15 cellular contexts compared by ENCODE assay signal in the genomic region with DNA sequence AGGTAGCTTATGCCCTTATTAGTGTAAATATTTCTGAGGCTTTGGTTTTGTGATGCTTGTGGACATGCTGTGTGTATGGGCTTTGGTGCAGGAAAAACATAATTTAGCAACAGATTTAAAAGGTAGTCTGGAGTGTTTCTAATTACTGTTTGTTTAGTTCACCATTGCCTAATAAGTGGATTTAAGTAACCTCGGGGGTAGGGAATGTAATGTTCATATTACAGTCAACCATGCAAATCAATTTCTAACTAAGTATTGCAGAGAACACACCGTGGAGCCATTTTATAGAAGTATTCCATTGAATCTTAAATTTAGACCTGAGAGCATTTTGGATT. TPM values are rescaled to one million over a fixed set of nuclear protein-coding genes. Genes with fewer than 3 reads are reported as not detected.
DNase-seq lines count a peak whose midpoint lies in the region; ATAC-seq and TF ChIP-seq lines count a peak whose summit lies in the region.
"Had no signal": no experiment of that assay in that cellular context is flagged by ENCODE, and none has a peak within 500 bp of the region (broad histone marks: within the 10 kb centered on the region; RNA-seq: fewer than 3 reads in every experiment).

No MANE protein-coding gene starts in this region.

- H3K4me3 ChIP-seq in Caco-2 (ENCODE audit: low read depth, low read length), result no peak overlapping the region
- no peak overlapping the region for H3K4me3 ChIP-seq in SJSA1
- no peak overlapping the region for H3K4me3 ChIP-seq in right cardiac atrium (ENCODE audit: low read length)
- H3K4me3 ChIP-seq in sigmoid colon, result no peak overlapping the region
- H3K4me3 ChIP-seq: prostate gland had no signal

- H3K9me3 ChIP-seq in Caco-2 (no peaks in the 10 kb centered on the region), SJSA1 (replicated peaks) (no peaks in the 10 kb centered on the region), right cardiac atrium (ENCODE audit: control insufficient read depth, low read length) (no peaks in the 10 kb centered on the region), sigmoid colon (no peaks in the 10 kb centered on the region)
- H3K9me3 ChIP-seq: prostate gland had no signal

- CTCF ChIA-PET in Caco-2 (lab: Charles Lee), result interaction anchor here (0.6 to 1.5 kb wide), 3 partner anchors 11 to 119 kb away, joined by 3 to 7 read pairs (median 5); no protein-coding TSS in a partner anchor

- no peak for ATAC-seq in right cardiac atrium
- ATAC-seq in GM21423 (IDR thresholded peaks at IDR 0.05; ENCODE audit: unreplicated experiment), result no peak
- ATAC-seq: stimulated activated naive CD8-positive, alpha-beta T cell treated with anti-CD3 and anti-CD28 coated beads, Interleukin-15, Interleukin-2, amounts not matched to agents 100 U/mL and 50 U/mL, for 24 hours had no signal

- peaks cover 43% of the 10 kb centered on the region for H3K4me1 Mint-ChIP-seq in Caco-2 (ENCODE audit: low read depth, unreplicated experiment)

- H3K4me3 Mint-ChIP-seq in Caco-2 (ENCODE audit: unreplicated experiment), result no peak overlapping the region
- H3K4me3 Mint-ChIP-seq: activated T-helper 1 cell treated with anti-CD3 and anti-CD28 coated beads, Interleukin-12 subunit alpha, Interleukin-12 subunit beta, Interleukin-2, Interleukin-4 antibody, amounts not matched to agents 30 ng/mL and 10 ng/mL and 1 ng/mL, durations not matched to agents 14 hours and 24 hours and 36 hours; CD4-positive, CD25-positive, alpha-beta regulatory T cell had no signal

- peaks cover 62% of the 10 kb centered on the region for H3K4me1 ChIP-seq in Caco-2
- H3K4me1 ChIP-seq in SJSA1 (replicated peaks), result peaks cover 35% of the 10 kb centered on the region
- H3K4me1 ChIP-seq in right cardiac atrium (ENCODE audit: control insufficient read depth, insufficient read depth, low read length), result peaks cover 11% of the 10 kb centered on the region
- H3K4me1 ChIP-seq in sigmoid colon, result peaks cover 0 to 64% (median 52%) of the 10 kb centered on the region in 4 donors
- H3K4me1 ChIP-seq: prostate gland had no signal

- TF ChIP-seq EP300 in sigmoid colon (IDR thresholded peaks at IDR 0.05), result no peak

- no peaks in the 10 kb centered on the region for H3K27me3 Mint-ChIP-seq in Caco-2 (ENCODE audit: insufficient read depth, unreplicated experiment)
- H3K27me3 Mint-ChIP-seq: CD4-positive, CD25-positive, alpha-beta regulatory T cell had no signal

- TF ChIP-seq CTCF in Caco-2 (IDR thresholded peaks at IDR 0.05; ENCODE audit: insufficient read depth in 1 of 2, low read depth in 1 of 2, low read length in 1 of 2, severe bottlenecking in 1 of 2, unreplicated experiment in 1 of 2) (no peak), sigmoid colon (IDR thresholded peaks at IDR 0.05) (no peak)

- BruUV-seq in Caco-2 (replicated peaks; lab: Mats Ljungman, UMichigan), result no TSS peak

- H3K36me3 ChIP-seq in Caco-2 (ENCODE audit: control insufficient read depth, insufficient read depth, low read length) (no peaks in the 10 kb centered on the region), SJSA1 (no peaks in the 10 kb centered on the region; the same call in 1 of the 2 replicates), sigmoid colon (no peaks in the 10 kb centered on the region)
- H3K36me3 ChIP-seq: prostate gland had no signal

- DNase-seq in Caco-2, result no peak
- no peak for DNase-seq in SJSA1 (ENCODE audit: low read depth in 1 of 2, low spot score in 2 of 2)
- no peak for DNase-seq in right cardiac atrium
- DNase-seq in sigmoid colon, result no peak
- DNase-seq in HuH-7 (ENCODE audit: low spot score), result no peak
- DNase-seq in NCI-H1092 treated with DMSO at 0.1 percent for 48 hours (lab: John Stamatoyannopoulos, UW), result no peak
- no peak for DNase-seq in caudate nucleus (lab: John Stamatoyannopoulos, UW)
- DNase-seq: activated CD4-positive, alpha-beta T cell treated with anti-CD3 and anti-CD28 coated beads, Interleukin-2, amount 50 U/mL, for 1 hour; CD4-positive, CD25-positive, alpha-beta regulatory T cell; NCI-H2171; stimulated activated naive CD8-positive, alpha-beta T cell treated with anti-CD3 and anti-CD28 coated beads, Interleukin-15, Interleukin-2, amounts not matched to agents 100 U/mL and 50 U/mL, for 24 hours; T-helper 1 cell had no signal

- no peak for TF ChIP-seq POLR2A in sigmoid colon (IDR thresholded peaks at IDR 0.05)

- peaks cover 22% of the 10 kb centered on the region for H3K36me3 Mint-ChIP-seq in Caco-2 (ENCODE audit: insufficient read depth, unreplicated experiment)

- WGBS in right cardiac atrium, result 76% methylated on average over 2 of the region's 2 CpGs
- 68 to 73% methylated on average over 2 of the region's 2 CpGs for WGBS in sigmoid colon, 2 donors

- intact Hi-C loops in Caco-2 (cut with micrococcal nuclease; ENCODE audit: unreplicated experiment) (loop anchor here (1.0 to 2.0 kb wide), 4 partner anchors 15 to 119 kb away; no protein-coding TSS in a partner anchor), right cardiac atrium (cut with DNase I) (loop anchor here in 1 of 4 donors (5.0 kb wide), 1 partner anchor 52 kb away; a partner anchor contains a TSS), sigmoid colon (cut with DNase I) (loop anchor here (5.0 kb wide), 1 partner anchor 118 kb away; no protein-coding TSS in a partner anchor)

- H3K27me3 ChIP-seq in Caco-2 (replicated peaks; ENCODE audit: control insufficient read depth, insufficient read depth, low read length) (no peaks in the 10 kb centered on the region), SJSA1 (replicated peaks) (no peaks in the 10 kb centered on the region), right cardiac atrium (ENCODE audit: control insufficient read depth, insufficient read depth) (no peaks in the 10 kb centered on the region), sigmoid colon (no peaks in the 10 kb centered on the region)

- H3K27ac Mint-ChIP-seq in Caco-2 (ENCODE audit: unreplicated experiment), result peak overlapping the region; percentile 13
- H3K27ac Mint-ChIP-seq: activated T-helper 1 cell treated with anti-CD3 and anti-CD28 coated beads, Interleukin-12 subunit alpha, Interleukin-12 subunit beta, Interleukin-2, Interleukin-4 antibody, amounts not matched to agents 30 ng/mL and 10 ng/mL and 1 ng/mL, durations not matched to agents 14 hours and 24 hours and 36 hours; CD4-positive, CD25-positive, alpha-beta regulatory T cell had no signal

- H3K27ac ChIP-seq in SJSA1 (peak overlapping the region; percentile 67), right cardiac atrium (ENCODE audit: low read length) (peak overlapping the region; percentile 23), sigmoid colon (peak overlapping the region in 3 of 4 donors; percentile 58 to 81 (median 69)), caudate nucleus (ENCODE audit: low read depth, low read length) (no peak overlapping the region)

- POLR2A ChIA-PET in Caco-2 (lab: Charles Lee), result no interaction called here

- H3K9me3 Mint-ChIP-seq in Caco-2 (ENCODE audit: unreplicated experiment), result no peaks in the 10 kb centered on the region
- H3K9me3 Mint-ChIP-seq: activated T-helper 1 cell treated with anti-CD3 and anti-CD28 coated beads, Interleukin-12 subunit alpha, Interleukin-12 subunit beta, Interleukin-2, Interleukin-4 antibody, amounts not matched to agents 30 ng/mL and 10 ng/mL and 1 ng/mL, durations not matched to agents 14 hours and 24 hours and 36 hours; CD4-positive, CD25-positive, alpha-beta regulatory T cell had no signal

RNA-seq across cellular contexts. Expression of a gene that starts 53.5 kb away (rescaled TPM):
- total RNA-seq in Caco-2 (2022) (116 and 126 TPM in 2 replicates), right cardiac atrium (10 to 100 TPM; 42.2 to 51.0 (median 47.5) TPM), sigmoid colon (100 to 1,000 TPM in 2 of 4 donors, 10 to 100 TPM in 2; 98.5 to 107 (median 103) TPM)
- 57.5 and 88.8 TPM in 2 replicates for total RNA-seq in SJSA1 (2014; rRNA removed; shearing (Covaris generic))
- polyA plus RNA-seq in right cardiac atrium (14.4 TPM), sigmoid colon (1 to 10 TPM; 1.2 to 9.6 (median 3.6) TPM)
